In the genomic region with DNA sequence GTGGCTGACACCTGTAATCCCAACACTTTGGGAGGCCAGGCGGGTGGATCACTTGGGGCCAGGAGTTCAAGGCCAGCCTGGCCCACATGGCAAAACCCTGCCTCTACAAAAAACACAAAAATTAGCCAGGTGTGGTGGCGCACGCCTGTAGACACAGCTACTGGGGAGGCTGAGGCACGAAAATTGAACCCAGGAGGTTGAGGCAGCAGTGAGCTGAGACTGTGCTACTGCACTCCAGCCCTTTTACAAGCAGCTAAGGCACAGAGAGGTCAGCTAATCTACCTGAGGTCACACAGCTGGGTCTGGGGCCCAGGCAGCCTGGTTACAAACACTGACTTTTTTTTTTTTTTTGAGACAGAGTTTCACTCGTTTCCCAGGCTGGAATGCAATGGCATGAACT, we compare ENCODE assay signal across 29 cellular contexts.
"Had no signal": no experiment of that assay in that cellular context is flagged by ENCODE, and none has a peak within 500 bp of the region (broad histone marks: within the 10 kb centered on the region; RNA-seq: fewer than 3 reads in every experiment).

No MANE protein-coding gene starts in this region.

- H3K27ac ChIP-seq: breast epithelium, colonic mucosa, epithelial cell of prostate, esophagus squamous epithelium, left lung, neutrophil, sigmoid colon, transverse colon had no signal

- H3K4me3 Mint-ChIP-seq: activated B cell treated with CpG ODN at 0.5 μM for 24 hours; activated CD8-positive, alpha-beta memory T cell treated with anti-CD3 and anti-CD28 coated beads, Interleukin-2, amount 10 ng/mL, durations not matched to agents 7 days and 5 days; activated CD8-positive, alpha-beta T cell treated with anti-CD3 and anti-CD28 coated beads, Interleukin-2, amount 10 ng/mL, durations not matched to agents 7 days and 5 days; nephron; T-cell; T-helper 2 cell treated with Interferon-gamma antibody and Interleukin-4, amounts not matched to agents 5 μg/mL and 100 μg/mL, for 36 hours had no signal

- H3K36me3 ChIP-seq: breast epithelium, colonic mucosa, esophagus squamous epithelium, left lung, neutrophil, sigmoid colon, transverse colon had no signal

- FAIRE-seq: endometrium, islet of Langerhans, small intestine had no signal

- H3K9me3 ChIP-seq: breast epithelium, colonic mucosa, esophagus squamous epithelium, left lung, neutrophil, sigmoid colon, transverse colon had no signal

- H3K4me1 ChIP-seq: breast epithelium, colonic mucosa had no signal

- H3K27me3 Mint-ChIP-seq: activated B cell treated with CpG ODN at 0.5 μM for 24 hours; activated CD8-positive, alpha-beta memory T cell treated with anti-CD3 and anti-CD28 coated beads, Interleukin-2, amount 10 ng/mL, durations not matched to agents 7 days and 5 days; T-cell had no signal

- H3K27me3 ChIP-seq: breast epithelium, colonic mucosa, esophagus squamous epithelium, left lung, neutrophil, sigmoid colon, transverse colon had no signal

- DNase-seq: activated B cell treated with CpG ODN at 0.5 μM for 24 hours; activated CD4-positive, alpha-beta T cell treated with anti-CD3 and anti-CD28 coated beads, Interleukin-2, amount 50 U/mL, for 1 hour; activated CD8-positive, alpha-beta memory T cell treated with anti-CD3 and anti-CD28 coated beads, Interleukin-2, amount 10 ng/mL, durations not matched to agents 7 days and 5 days; activated CD8-positive, alpha-beta T cell treated with anti-CD3 and anti-CD28 coated beads, Interleukin-2, amount 10 ng/mL, durations not matched to agents 7 days and 5 days; activated naive CD4-positive, alpha-beta T cell; activated T-cell treated with anti-CD3 and anti-CD28 coated beads, Interleukin-2, amount 50 U/mL, for 48 hours; cerebellar nuclear complex; colonic mucosa; effector CD8-positive, alpha-beta T cell; esophagus squamous epithelium; foreskin melanocyte; glutamatergic neuron; left lung; mesendoderm; sigmoid colon; small intestine; stimulated activated CD4-positive, alpha-beta T cell treated with anti-CD3 and anti-CD28 coated beads, Interleukin-4, amount 100 ng/mL, for 24 hours; stimulated activated naive CD4-positive, alpha-beta T cell; T-cell; transverse colon had no signal

- H3K27ac Mint-ChIP-seq: activated CD8-positive, alpha-beta memory T cell treated with anti-CD3 and anti-CD28 coated beads, Interleukin-2, amount 10 ng/mL, durations not matched to agents 7 days and 5 days; T-helper 2 cell treated with Interferon-gamma antibody and Interleukin-4, amounts not matched to agents 5 μg/mL and 100 μg/mL, for 36 hours had no signal

- H3K4me3 ChIP-seq: breast epithelium, colonic mucosa, esophagus squamous epithelium, left lung, lung, sigmoid colon, transverse colon had no signal

- ATAC-seq: activated CD8-positive, alpha-beta memory T cell treated with anti-CD3 and anti-CD28 coated beads, Interleukin-2, amount 10 ng/mL, durations not matched to agents 7 days and 5 days; activated CD8-positive, alpha-beta T cell treated with anti-CD3 and anti-CD28 coated beads, Interleukin-2, amount 10 ng/mL, durations not matched to agents 7 days and 5 days; activated naive CD4-positive, alpha-beta T cell treated with anti-CD3 and anti-CD28 coated beads, Interleukin-2, amount 50 U/mL, for 72 hours; left lung; T-cell had no signal

- H3K36me3 Mint-ChIP-seq: activated CD8-positive, alpha-beta memory T cell treated with anti-CD3 and anti-CD28 coated beads, Interleukin-2, amount 10 ng/mL, durations not matched to agents 7 days and 5 days; activated naive CD4-positive, alpha-beta T cell treated with anti-CD3 and anti-CD28 coated beads, Interleukin-2, amount 50 U/mL, for 72 hours; T-cell had no signal

- H3K9me3 Mint-ChIP-seq: activated B cell treated with CpG ODN at 0.5 μM for 24 hours; activated naive CD4-positive, alpha-beta T cell treated with anti-CD3 and anti-CD28 coated beads, Interleukin-2, amount 50 U/mL, for 72 hours; nephron; T-cell; T-helper 2 cell treated with Interferon-gamma antibody and Interleukin-4, amounts not matched to agents 5 μg/mL and 100 μg/mL, for 36 hours had no signal
